9 cellular contexts compared by ENCODE assay signal in genomic region chr1:116794804-116795481, GRCh38. TPM values are rescaled to one million over a fixed set of nuclear protein-coding genes. Genes with fewer than 3 reads are reported as not detected.
DNase-seq lines count a peak whose midpoint lies in the region; ATAC-seq lines count a peak whose summit lies in the region.
"Had no signal": no experiment of that assay in that cellular context is flagged by ENCODE, and none has a peak within 500 bp of the region (broad histone marks: within the 10 kb centered on the region; RNA-seq: fewer than 3 reads in every experiment).

No MANE protein-coding gene starts in this region.

- H3K9me3 Mint-ChIP-seq in dendritic cell treated with granulocyte-macrophage colony-stimulating factor and Interleukin-4, amounts not matched to agents 40 ng/mL and 50 ng/mL, for 4 days: no peaks in the 10 kb centered on the region

- peak overlapping the region; percentile 34 for H3K4me3 Mint-ChIP-seq in dendritic cell treated with granulocyte-macrophage colony-stimulating factor and Interleukin-4, amounts not matched to agents 40 ng/mL and 50 ng/mL, for 4 days

- H3K27me3 Mint-ChIP-seq in dendritic cell treated with granulocyte-macrophage colony-stimulating factor and Interleukin-4, amounts not matched to agents 40 ng/mL and 50 ng/mL, for 4 days: no peaks in the 10 kb centered on the region

- ATAC-seq in GM18517 (IDR thresholded peaks at IDR 0.05; ENCODE audit: unreplicated experiment): peak; percentile 97
- ATAC-seq in GM21447 (IDR thresholded peaks at IDR 0.05; ENCODE audit: unreplicated experiment): peak; percentile 95
- peak; percentile 95 for ATAC-seq in HG03342 (IDR thresholded peaks at IDR 0.05; ENCODE audit: unreplicated experiment)

- H3K27ac Mint-ChIP-seq in dendritic cell treated with granulocyte-macrophage colony-stimulating factor and Interleukin-4, amounts not matched to agents 40 ng/mL and 50 ng/mL, for 4 days: peak overlapping the region; percentile 92

- intact Hi-C loops in dendritic cell treated with granulocyte-macrophage colony-stimulating factor and Interleukin-4, amounts not matched to agents 40 ng/mL and 50 ng/mL, for 4 days (cut with micrococcal nuclease): loop anchor here (2.0 kb wide), 1 partner anchor 14 kb away; no protein-coding TSS in a partner anchor

- H3K4me1 Mint-ChIP-seq in dendritic cell treated with granulocyte-macrophage colony-stimulating factor and Interleukin-4, amounts not matched to agents 40 ng/mL and 50 ng/mL, for 4 days (ENCODE audit: low read depth): peaks cover 53% of the 10 kb centered on the region

- DNase-seq in nucleus accumbens (lab: John Stamatoyannopoulos, UW) (no peak), islet precursor cell (no peak), H4 (ENCODE audit: low spot score) (no peak), SW480 (ENCODE audit: low spot score) (no peak)
- DNase-seq: left ventricle myocardium inferior had no signal

- H3K36me3 Mint-ChIP-seq in dendritic cell treated with granulocyte-macrophage colony-stimulating factor and Interleukin-4, amounts not matched to agents 40 ng/mL and 50 ng/mL, for 4 days (ENCODE audit: low read depth): no peaks in the 10 kb centered on the region

RNA-seq across cellular contexts. Expression of gene CD2, which starts 40.7 kb away (rescaled TPM):
- total RNA-seq in H4 (2014; rRNA removed; shearing (Covaris generic)): not detected in 2 replicates
